In the genomic region with DNA sequence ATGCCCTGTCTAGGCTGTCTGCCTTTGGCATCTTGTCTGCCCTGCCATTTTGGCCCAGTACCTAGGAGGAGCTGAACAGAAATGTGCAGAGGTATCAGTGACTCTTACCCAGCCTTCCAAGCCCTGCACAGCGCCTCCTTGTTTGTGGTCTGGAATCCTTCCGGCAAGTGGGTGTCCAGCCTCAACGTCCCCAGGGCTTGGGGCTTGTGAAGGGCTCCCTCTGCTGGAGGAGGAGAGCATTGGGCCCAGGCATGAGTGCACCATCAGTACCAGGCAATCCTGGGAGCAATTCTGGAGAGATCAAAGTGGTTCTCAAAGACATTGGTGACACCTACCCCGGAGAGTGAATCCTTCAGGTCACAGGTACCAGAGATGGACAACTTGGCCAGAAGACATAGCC, we compare ENCODE assay signal across 1 cellular context.
TF ChIP-seq lines count a peak whose summit lies in the region.

No MANE protein-coding gene starts in this region.

TF ChIP-seq in HepG2, 621 proteins besides CTCF, POLR2A, EP300 and RAD21 (continued from another document):
- peak; percentile 48 for TF ChIP-seq SMC3 (IDR thresholded peaks at IDR 0.05; ENCODE audit: low read length)
